ENCODE assay signal across 1 cellular context in genomic region chr2:152298754-152299153, GRCh38.
TF ChIP-seq lines count a peak whose summit lies in the region.

No MANE protein-coding gene starts in this region.

TF ChIP-seq in GM23338, 12 proteins besides CTCF, POLR2A, EP300 and RAD21 (continued from another document):
- no peak for TF ChIP-seq ZNF462 (CRISPR knock-in tag; IDR thresholded peaks at IDR 0.05)
- no peak for TF ChIP-seq ETS1 (IDR thresholded peaks at IDR 0.05)
- TF ChIP-seq STAT1 (IDR thresholded peaks at IDR 0.05; ENCODE audit: unreplicated experiment) = no peak
TF ChIP-seq in GM23338: peak in this region for 0.
